In genomic region chr5:161847447-161847846, GRCh38 we compare ENCODE assay signal across 23 cellular contexts.
A peak's percentile ranks its signal among the peaks of the same experiment; 100 is the strongest.
DNase-seq lines count a peak whose midpoint lies in the region; ATAC-seq and TF ChIP-seq lines count a peak whose summit lies in the region.
"Had no signal": no experiment of that assay in that cellular context is flagged by ENCODE, and none has a peak within 500 bp of the region (broad histone marks: within the 10 kb centered on the region; RNA-seq: fewer than 3 reads in every experiment).

No MANE protein-coding gene starts in this region.

- H3K27me3 Mint-ChIP-seq in nephron (ENCODE audit: low read depth): peaks cover 48% of the 10 kb centered on the region
- H3K27me3 Mint-ChIP-seq: T-helper 17 cell had no signal

- peak overlapping the region; percentile 26 to 72 (median 67) for H3K4me3 Mint-ChIP-seq in nephron
- H3K4me3 Mint-ChIP-seq: T-helper 17 cell had no signal

- no peaks in the 10 kb centered on the region for H3K4me1 ChIP-seq in endocrine pancreas (ENCODE audit: control insufficient read depth, insufficient read depth, low read length)

- H3K27ac Mint-ChIP-seq in nephron: no peak overlapping the region
- H3K27ac Mint-ChIP-seq: T-helper 17 cell had no signal

- no peaks in the 10 kb centered on the region for H3K9me3 ChIP-seq in endocrine pancreas (ENCODE audit: control insufficient read depth, low read length)
- H3K9me3 ChIP-seq: sigmoid colon, tibial artery had no signal

- DNase-seq in NCI-H82 (lab: John Stamatoyannopoulos, UW) (peak; percentile 25), NCI-H82 treated with DMSO at 0.1 percent for 48 hours (lab: John Stamatoyannopoulos, UW; ENCODE audit: unreplicated experiment) (no peak), NCI-H2171 treated with DMSO at 0.1 percent for 48 hours (lab: John Stamatoyannopoulos, UW) (no peak), NCI-H1694 treated with DMSO at 0.1 percent for 48 hours (lab: John Stamatoyannopoulos, UW) (no peak), GDM1 (lab: John Stamatoyannopoulos, UW) (no peak)
- DNase-seq: 8988T; activated CD4-positive, alpha-beta T cell treated with anti-CD3 and anti-CD28 coated beads, Interleukin-2, amount 50 U/mL, for 4 hours; activated gamma-delta T cell treated with Interleukin-2 at 50 U/mL for 16 hours; activated T-cell treated with anti-CD3 and anti-CD28 coated beads for 4 hours; amniotic stem cell; GF-D8; hippocampal formation; NCI-H1436 treated with DMSO at 0.1 percent for 48 hours; NCI-H748 treated with DMSO at 0.1 percent for 48 hours; sigmoid colon; stimulated activated naive CD4-positive, alpha-beta T cell; T-helper 17 cell; tibial artery had no signal

- H3K27me3 ChIP-seq in endocrine pancreas (ENCODE audit: control insufficient read depth, insufficient read depth, low read length): peaks cover 13% of the 10 kb centered on the region

- peak overlapping the region; percentile 40 for H3K4me3 ChIP-seq in endocrine pancreas (ENCODE audit: control insufficient read depth, insufficient read depth, low read length)
- H3K4me3 ChIP-seq: tibial artery had no signal

- no peaks in the 10 kb centered on the region for H3K36me3 Mint-ChIP-seq in nephron (ENCODE audit: low read depth)

- ATAC-seq in GM18520 (IDR thresholded peaks at IDR 0.05; ENCODE audit: unreplicated experiment): no peak
- ATAC-seq: left lobe of liver, PC-3, T-helper 17 cell had no signal

- H3K4me1 Mint-ChIP-seq in nephron: peaks cover 13% of the 10 kb centered on the region
- H3K4me1 Mint-ChIP-seq: T-helper 17 cell had no signal

- TF ChIP-seq CTCF in nephron (IDR thresholded peaks at IDR 0.05; ENCODE audit: unreplicated experiment in 3 of 3): no peak

- peak overlapping the region; percentile 13 for H3K9ac ChIP-seq in endocrine pancreas (ENCODE audit: control insufficient read depth, insufficient read depth, low read length)

- H3K36me3 ChIP-seq in endocrine pancreas (ENCODE audit: control insufficient read depth, insufficient read depth, low read length): no peaks in the 10 kb centered on the region
- H3K36me3 ChIP-seq: sigmoid colon, tibial artery had no signal

- no peaks in the 10 kb centered on the region for H3K9me3 Mint-ChIP-seq in nephron
